In genomic region chr13:102550507-102550906, GRCh38 we compare ENCODE assay signal across 25 cellular contexts.
"Had no signal": no experiment of that assay in that cellular context is flagged by ENCODE, and none has a peak within 500 bp of the region (broad histone marks: within the 10 kb centered on the region; RNA-seq: fewer than 3 reads in every experiment).

No MANE protein-coding gene starts in this region.

- H3K4me3 ChIP-seq: breast epithelium, MG63 had no signal

- H3K4me1 ChIP-seq: breast epithelium had no signal

- H3K9me3 ChIP-seq: breast epithelium, MG63, SK-N-SH had no signal

- H3K27me3 ChIP-seq: breast epithelium, MG63 had no signal

- H3K4me2 ChIP-seq: SK-N-SH had no signal

- H3K36me3 ChIP-seq: breast epithelium, MG63, WERI-Rb-1 had no signal

- DNase-seq: activated CD4-positive, alpha-beta T cell treated with anti-CD3 and anti-CD28 coated beads for 4 hours; activated CD8-positive, alpha-beta memory T cell treated with anti-CD3 and anti-CD28 coated beads, Interleukin-2, amount 50 U/mL, for 4 hours; activated CD8-positive, alpha-beta T cell treated with anti-CD3 and anti-CD28 coated beads for 36 hours; activated naive CD4-positive, alpha-beta T cell treated with anti-CD3 and anti-CD28 coated beads, Interleukin-2, amount 50 U/mL, for 16 hours; activated naive CD8-positive, alpha-beta T cell treated with anti-CD3 and anti-CD28 coated beads, Interleukin-2, amount 10 ng/mL, durations not matched to agents 7 days and 5 days; activated T-cell treated with anti-CD3 and anti-CD28 coated beads, Interleukin-2, amount 50 U/mL, for 1 hour; aorta; caudate nucleus; MG63; NCI-H1105; NCI-H1436; NCI-H187 treated with DMSO at 0.1 percent for 48 hours; NCI-H2081 treated with DMSO at 0.1 percent for 48 hours; NCI-H446; NCI-H524; NK-92 treated with Interleukin-12 subunit alpha and Interleukin-12 subunit beta, amount 100 ng/mL, for 24 hours; OCI-M1; RPMI8226; SK-N-SH; T-helper 1 cell; WERI-Rb-1 had no signal

- ATAC-seq: activated CD4-positive, CD25-positive, alpha-beta regulatory T cell treated with anti-CD3 and anti-CD28 coated beads, Interleukin-2, amount 50 U/mL, for 24 hours; activated CD8-positive, alpha-beta T cell treated with anti-CD3 and anti-CD28 coated beads for 36 hours; Panc1; Right ventricle myocardium inferior had no signal

- H3K9ac ChIP-seq: SK-N-SH had no signal

- H3K27ac ChIP-seq: breast epithelium, WERI-Rb-1 had no signal
